In genomic region chr10:12902135-12902572, GRCh38 we compare ENCODE assay signal across 9 cellular contexts.
DNase-seq lines count a peak whose midpoint lies in the region; ATAC-seq and TF ChIP-seq lines count a peak whose summit lies in the region.
"Had no signal": no experiment of that assay in that cellular context is flagged by ENCODE, and none has a peak within 500 bp of the region (broad histone marks: within the 10 kb centered on the region; RNA-seq: fewer than 3 reads in every experiment).

No MANE protein-coding gene starts in this region.

- peak; percentile 29 for DNase-seq in DMS53 treated with DMSO at 0.1 percent for 48 hours (lab: John Stamatoyannopoulos, UW; ENCODE audit: unreplicated experiment)
- DNase-seq in HUDEP-2 (lab: John Stamatoyannopoulos, UW; ENCODE audit: unreplicated experiment in 76 of 76), result peak in 40 of 76 experiments; percentile 0 to 49 (median 18)
- DNase-seq in RWPE1 (ENCODE audit: low spot score), result peak; percentile 75
- DNase-seq in amniotic stem cell (lab: John Stamatoyannopoulos, UW), result peak; percentile 46
- DNase-seq in iPS DF 6.9 (ENCODE audit: low read depth, low spot score), result peak; percentile 47
- peak; percentile 8 to 34 for DNase-seq in stimulated activated CD4-positive, alpha-beta T cell treated with anti-CD3 and anti-CD28 coated beads, Interleukin-1b, Interleukin-23, amount 100 ng/mL, for 4 hours (ENCODE audit: low read depth in 2 of 2)

- peaks cover 3% of the 10 kb centered on the region; the same call in 1 of the 2 replicates for H3K4me1 ChIP-seq in iPS DF 6.9 (ENCODE audit: control insufficient read depth, insufficient read depth, low read length)

- TF ChIP-seq CTCF in RWPE1 (conservative IDR thresholded peaks at IDR 0.05; ENCODE audit: low read depth), result peak; percentile 77

- whole genome bisulfite sequencing in iPS DF 6.9 (ENCODE audit: insufficient coverage, insufficient read length), result no CpG with 5 or more reads among the region's 2 CpGs

- no peak overlapping the region for H3K4me3 ChIP-seq in iPS DF 6.9 (ENCODE audit: low read length)

- CTCF ChIA-PET in RWPE1 (lab: Yijun Ruan, JAX), result interaction anchor here (0.5 to 2.3 kb wide), 16 partner anchors 10 to 875 kb away, joined by 3 to 17 read pairs (median 4); partner anchors contain the start of gene OPTN

- no peaks in the 10 kb centered on the region for H3K9me3 ChIP-seq in iPS DF 6.9 (ENCODE audit: control insufficient read depth, insufficient read depth, low read length)

- no peaks in the 10 kb centered on the region for H3K36me3 ChIP-seq in iPS DF 6.9 (ENCODE audit: control insufficient read depth, insufficient read depth, low read length)

- POLR2A ChIA-PET in RWPE1 (lab: Yijun Ruan, JAX; ENCODE audit: low non-redundant PET), result no interaction called here

- H3K27ac ChIP-seq in RWPE1, result no peak overlapping the region
- no peak overlapping the region for H3K27ac ChIP-seq in iPS DF 6.9 (ENCODE audit: low read length)

- no peak for ATAC-seq in HG03097 (IDR thresholded peaks at IDR 0.05; ENCODE audit: low FRiP score, unreplicated experiment)
- ATAC-seq in GM21825 (IDR thresholded peaks at IDR 0.05; ENCODE audit: unreplicated experiment), result no peak
- ATAC-seq: activated naive CD4-positive, alpha-beta T cell treated with anti-CD3 and anti-CD28 coated beads, Interleukin-2, amount 50 U/mL, for 72 hours had no signal

- no peaks in the 10 kb centered on the region for H3K27me3 ChIP-seq in iPS DF 6.9 (ENCODE audit: control insufficient read depth, insufficient read depth, low read length)

Comparison
In these comparisons a context has a peak if more than half of its experiments do, and no peak if none do; other contexts are left out.
1. DNase-seq: peak in every context shown above with its lines; median percentile 75 in RWPE1; 47 in iPS DF 6.9; 46 in amniotic stem cell; 29 in DMS53 treated with DMSO at 0.1 percent for 48 hours; 21 in stimulated activated CD4-positive, alpha-beta T cell treated with anti-CD3 and anti-CD28 coated beads, Interleukin-1b, Interleukin-23, amount 100 ng/mL, for 4 hours; 18 in HUDEP-2.